1 cellular context compared by ENCODE assay signal in the genomic region with DNA sequence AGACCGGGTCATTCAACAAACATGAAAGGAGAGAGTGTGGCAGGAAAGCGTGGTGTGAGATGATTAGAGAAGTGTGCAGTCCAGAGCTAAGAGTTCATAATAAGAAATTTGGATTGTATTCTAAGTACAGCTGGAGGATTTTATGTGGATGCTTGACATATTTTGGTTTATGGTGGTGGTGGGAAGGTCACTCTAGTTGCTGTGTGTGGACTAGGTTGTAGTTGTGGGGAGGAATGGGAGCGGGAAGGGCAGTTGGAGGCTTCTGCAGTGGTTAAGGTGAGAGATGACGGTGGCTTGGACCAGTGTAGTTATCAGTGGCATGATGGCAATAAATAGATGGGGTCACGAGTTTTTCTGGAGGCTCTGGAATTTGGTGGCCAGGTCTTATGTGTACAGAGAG.
TF ChIP-seq lines count a peak whose summit lies in the region.

No MANE protein-coding gene starts in this region.

TF ChIP-seq in H1, 55 proteins besides CTCF, POLR2A, EP300 and RAD21 (continued from another document):
- TF ChIP-seq EZH2 (IDR thresholded peaks at IDR 0.05; ENCODE audit: low read depth, low read length, severe bottlenecking) = no peak
- TF ChIP-seq CBX8 (IDR thresholded peaks at IDR 0.05; ENCODE audit: borderline replicate concordance, low read depth, low read length) = no peak
- no peak for TF ChIP-seq SIRT6 (IDR thresholded peaks at IDR 0.05; ENCODE audit: low read length)
- TF ChIP-seq JUN (IDR thresholded peaks at IDR 0.05; ENCODE audit: low read depth, low read length) = no peak
- TF ChIP-seq TBP (IDR thresholded peaks at IDR 0.05; ENCODE audit: low read depth, low read length) = no peak
- no peak for TF ChIP-seq BACH1 (IDR thresholded peaks at IDR 0.05; ENCODE audit: low read length)
- no peak for TF ChIP-seq KDM1A (IDR thresholded peaks at IDR 0.05; ENCODE audit: borderline replicate concordance, low read length)
- no peak for TF ChIP-seq GABPA (IDR thresholded peaks at IDR 0.05; ENCODE audit: borderline replicate concordance, insufficient read depth, low read length)
- TF ChIP-seq CTBP2 (IDR thresholded peaks at IDR 0.05; ENCODE audit: borderline replicate concordance, insufficient read depth, insufficient read length, low read length) = no peak
- TF ChIP-seq BRCA1 (IDR thresholded peaks at IDR 0.05; ENCODE audit: low read depth, low read length) = no peak
- TF ChIP-seq MAFK (IDR thresholded peaks at IDR 0.05; ENCODE audit: low read depth, low read length) = no peak
- TF ChIP-seq SIN3A (conservative IDR thresholded peaks at IDR 0.05 in 1 of 2, IDR thresholded peaks at IDR 0.05 in 1 of 2; ENCODE audit: low read depth in 1 of 2, low read length in 2 of 2) = no peak
- no peak for TF ChIP-seq SIX5 (IDR thresholded peaks at IDR 0.05; ENCODE audit: low read depth, low read length)
